ENCODE assay signal across 8 cellular contexts in genomic region chr17:42288985-42289862, GRCh38. TPM values are rescaled to one million over a fixed set of nuclear protein-coding genes. Genes with fewer than 3 reads are reported as not detected.
DNase-seq lines count a peak whose midpoint lies in the region; ATAC-seq, FAIRE-seq and TF ChIP-seq lines count a peak whose summit lies in the region.

No MANE protein-coding gene starts in this region.

- no peak for ATAC-seq in A549
- ATAC-seq in HG02642 (IDR thresholded peaks at IDR 0.05; ENCODE audit: poor library complexity, unreplicated experiment), result peak; percentile 13
- ATAC-seq in natural killer cell, result peak; percentile 27 to 48 (median 27)
- no peak for ATAC-seq in HG03439 (IDR thresholded peaks at IDR 0.05; ENCODE audit: unreplicated experiment)

- CTCF ChIA-PET in A549 (lab: Yijun Ruan, JAX), result interaction anchor here (0.5 to 3.4 kb wide), 16 partner anchors 11 to 298 kb away, joined by 3 to 14 read pairs (median 3); partner anchors contain the start of gene GHDC

- H3K4me3 ChIP-seq in A549 (no peak overlapping the region; the same call in 2 of the 3 replicates), tibial nerve (peak overlapping the region; percentile 58 to 74 (median 68)), SJCRH30 (no peak overlapping the region)

- no peak for FAIRE-seq in A549 (lab: Jason Lieb, UNC)

- TF ChIP-seq CTCF in A549 (IDR thresholded peaks at IDR 0.05) (no peak), natural killer cell (IDR thresholded peaks at IDR 0.05) (no peak), tibial nerve (IDR thresholded peaks at IDR 0.05) (no peak)

- H3K9me3 Mint-ChIP-seq in natural killer cell, result no peaks in the 10 kb centered on the region

- H3K27me3 ChIP-seq in tibial nerve (no peaks in the 10 kb centered on the region), SJCRH30 (no peaks in the 10 kb centered on the region)

- TF ChIP-seq EP300 in A549 (IDR thresholded peaks at IDR 0.05), result no peak
- peak in 1 of 2 donors; percentile 11 for TF ChIP-seq EP300 in tibial nerve (IDR thresholded peaks at IDR 0.05)

- H3K9me3 ChIP-seq in A549 (no peaks in the 10 kb centered on the region), tibial nerve (no peaks in the 10 kb centered on the region), SJCRH30 (replicated peaks) (no peaks in the 10 kb centered on the region)

- POLR2A ChIA-PET in A549 (lab: Yijun Ruan, JAX), result interaction anchor here (0.9 to 1.2 kb wide), 3 partner anchors 12 to 21 kb away, joined by 3 to 7 read pairs (median 4); no protein-coding TSS in a partner anchor

- peaks cover 43 to 51% of the 10 kb centered on the region in 2 donors for H3K4me1 Mint-ChIP-seq in natural killer cell

- WGBS in A549 (ENCODE audit: missing lambda C conversion rate), result 90% methylated on average over 20 of the region's 32 CpGs
- WGBS in tibial nerve, 2 donors, result 53 to 58% methylated on average over 16 to 19 of the region's 32 CpGs

- no peak for DNase-seq in A549 (ENCODE audit: low read depth in 1 of 2, low spot score in 1 of 2)
- peak; percentile 61 for DNase-seq in activated CD4-positive, CD25-positive, alpha-beta regulatory T cell treated with anti-CD3 and anti-CD28 coated beads, Interleukin-2, amount 50 U/mL, for 72 hours
- DNase-seq in effector CD8-positive, alpha-beta T cell (lab: John Stamatoyannopoulos, UW), result peak; percentile 23
- no peak for DNase-seq in natural killer cell
- DNase-seq in tibial nerve (ENCODE audit: low spot score in 2 of 2), result peak in 1 of 2 donors; percentile 15
- DNase-seq in SJCRH30, result no peak

- H3K4me3 Mint-ChIP-seq in natural killer cell, result peak overlapping the region; percentile 93

- peak overlapping the region; percentile 93 to 95 for H3K27ac Mint-ChIP-seq in natural killer cell

- TF ChIP-seq POLR2A in A549 (IDR thresholded peaks at IDR 0.05; ENCODE audit: low read length) (no peak), tibial nerve (IDR thresholded peaks at IDR 0.05) (no peak)

- H3K36me3 Mint-ChIP-seq in natural killer cell, result no peaks in the 10 kb centered on the region

- TF ChIP-seq RAD21 in A549 (conservative IDR thresholded peaks at IDR 0.05 in 1 of 2, IDR thresholded peaks at IDR 0.05 in 1 of 2), result no peak

- H3K27ac ChIP-seq in A549, result peak overlapping the region; percentile 79 to 92; a peak in 5 of 6 replicates
- peak overlapping the region; percentile 90 to 97 (median 94) for H3K27ac ChIP-seq in tibial nerve
- H3K27ac ChIP-seq in SJCRH30, result no peak overlapping the region

- H3K4me1 ChIP-seq in A549 (peaks cover 12% of the 10 kb centered on the region), tibial nerve (peaks cover 0 to 65% (median 18%) of the 10 kb centered on the region in 4 donors), SJCRH30 (peaks cover 34% of the 10 kb centered on the region)

- intact Hi-C loops in natural killer cell (cut with micrococcal nuclease), result loop anchor here (1.0 to 5.0 kb wide), 2 partner anchors 41 to 107 kb away; partner anchors contain the start of gene KCNH4

- no peaks in the 10 kb centered on the region for H3K27me3 Mint-ChIP-seq in natural killer cell (ENCODE audit: low read depth in 2 of 2)

- H3K4me2 ChIP-seq in A549, result peak overlapping the region; percentile 95

- peaks cover 0 to 41% (median 0%) of the 10 kb centered on the region in 3 donors for H3K36me3 ChIP-seq in tibial nerve
- no peaks in the 10 kb centered on the region for H3K36me3 ChIP-seq in SJCRH30

TF ChIP-seq in A549, 52 proteins besides CTCF, POLR2A, EP300 and RAD21:
- TF ChIP-seq CHD4 (IDR thresholded peaks at IDR 0.05; ENCODE audit: borderline replicate concordance) (no peak), RFX5 (IDR thresholded peaks at IDR 0.05) (no peak), KDM5A (IDR thresholded peaks at IDR 0.05) (no peak), JUN (IDR thresholded peaks at IDR 0.05) (no peak), KDM1A (IDR thresholded peaks at IDR 0.05; ENCODE audit: low read depth) (no peak), ELK1 (IDR thresholded peaks at IDR 0.05; ENCODE audit: low read depth, low read length) (no peak), CHD2 (IDR thresholded peaks at IDR 0.05; ENCODE audit: low read length, partially characterized antibody) (no peak), PBX3 (IDR thresholded peaks at IDR 0.05) (no peak), CBX2 (IDR thresholded peaks at IDR 0.05; ENCODE audit: borderline replicate concordance, low read depth) (no peak), MAFK (IDR thresholded peaks at IDR 0.05; ENCODE audit: partially characterized antibody) (no peak), E2F6 (IDR thresholded peaks at IDR 0.05; ENCODE audit: borderline replicate concordance, low read depth) (no peak)
TF ChIP-seq in A549: peak in this region for 0.

RNA-seq across cellular contexts. Expression of gene STAT5A, which starts 0.9 kb away (rescaled TPM):
- polyA plus RNA-seq in A549 (2011; rRNA removed) (2.2 and 3.1 TPM in 2 replicates), A549 (2017; fragmentation: RNase III; extraction: RNeasy Plus Mini Kit Qiagen cat#74134 plus additional on column Dnase treatment) (3.9 to 4.4 TPM (median 4.0 TPM) in 3 replicates)
- 2.6 and 3.3 TPM in 2 replicates for polyA plus RNA-seq in A549 (2012; cell fraction: cytosol; rRNA removed)
- polyA plus RNA-seq in A549 (2012; cell fraction: nucleus; rRNA removed), result 5.6 and 7.9 TPM in 2 replicates
- 2.9 and 4.3 TPM in 2 replicates for polyA minus RNA-seq in A549 (2011; rRNA and poly(A)+ RNA removed)
- total RNA-seq in natural killer cell (100 to 1,000 TPM; 112 to 135 (median 117) TPM), tibial nerve (100 to 1,000 TPM in 3 of 4 donors, 10 to 100 TPM in 1; 95.2 to 150 (median 127) TPM)
- total RNA-seq in SJCRH30 (2014; rRNA removed; shearing (Covaris generic)), result 5.0 and 5.9 TPM in 2 replicates

RNA-seq across cellular contexts. Expression of gene STAT5B, which starts 13.0 kb away (rescaled TPM):
- polyA plus RNA-seq in A549 (2011; rRNA removed) (37.6 and 51.7 TPM in 2 replicates), A549 (2017; fragmentation: RNase III; extraction: RNeasy Plus Mini Kit Qiagen cat#74134 plus additional on column Dnase treatment) (29.4 to 33.1 TPM (median 31.2 TPM) in 3 replicates)
- polyA plus RNA-seq in A549 (2012; cell fraction: cytosol; rRNA removed), result 24.8 and 30.3 TPM in 2 replicates
- polyA plus RNA-seq in A549 (2012; cell fraction: nucleus; rRNA removed), result 66.8 and 69.5 TPM in 2 replicates
- 41.5 and 41.7 TPM in 2 replicates for polyA minus RNA-seq in A549 (2011; rRNA and poly(A)+ RNA removed)
- total RNA-seq in natural killer cell (100 to 1,000 TPM in 2 of 3 donors, 10 to 100 TPM in 1; 79.9 to 112 (median 103) TPM), tibial nerve (100 to 1,000 TPM in 3 of 4 donors, 10 to 100 TPM in 1; 96.8 to 117 (median 104) TPM)
- 25.7 and 31.1 TPM in 2 replicates for total RNA-seq in SJCRH30 (2014; rRNA removed; shearing (Covaris generic))

Comparison
In these comparisons a context has a peak if more than half of its experiments do, and no peak if none do; other contexts are left out.
1. ATAC-seq: peak in HG02642 (single experiment) and natural killer cell (3 of 3); none in A549 (0 of 2) and HG03439 (single experiment).
2. DNase-seq: peak in activated CD4-positive, CD25-positive, alpha-beta regulatory T cell treated with anti-CD3 and anti-CD28 coated beads, Interleukin-2, amount 50 U/mL, for 72 hours (single experiment) and effector CD8-positive, alpha-beta T cell (single experiment); none in A549 (0 of 2), natural killer cell (single experiment) and SJCRH30 (0 of 2).
3. H3K4me3 ChIP-seq: peak in tibial nerve (4 of 4); none in A549 (single experiment) and SJCRH30 (single experiment).
4. RNA of gene STAT5A, which starts 0.9 kb away (total RNA-seq): 95.2 to 150 TPM in tibial nerve and 112 to 135 TPM in natural killer cell; 5.0 to 5.9 TPM in SJCRH30; every median in the first group is over 10 times any median in the second.